16 cellular contexts compared by ENCODE assay signal in the genomic region with DNA sequence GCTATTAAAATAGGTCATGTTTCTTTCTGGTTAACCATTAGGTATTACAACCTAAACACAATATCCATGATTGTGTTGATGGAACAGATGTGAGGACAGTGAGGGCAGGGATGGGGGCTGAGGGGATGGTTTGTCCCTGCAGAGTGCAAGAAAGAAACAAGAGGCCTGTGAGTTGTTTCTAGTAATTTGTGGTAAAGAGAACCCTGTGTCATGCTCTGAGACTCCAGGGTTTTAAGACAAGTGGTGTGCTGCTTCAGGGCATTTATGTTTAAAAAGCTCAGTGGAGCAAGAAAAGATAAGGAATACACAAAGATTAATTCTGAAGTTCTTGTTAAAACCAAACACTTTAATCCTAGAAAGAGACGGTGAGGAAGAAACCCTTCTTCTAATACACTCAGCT.
DNase-seq lines count a peak whose midpoint lies in the region; ATAC-seq and TF ChIP-seq lines count a peak whose summit lies in the region.
"Had no signal": no experiment of that assay in that cellular context is flagged by ENCODE, and none has a peak within 500 bp of the region (broad histone marks: within the 10 kb centered on the region; RNA-seq: fewer than 3 reads in every experiment).

No MANE protein-coding gene starts in this region.

- H3K27me3 Mint-ChIP-seq in HFFc6 (ENCODE audit: insufficient read depth) (no peaks in the 10 kb centered on the region), endodermal cell (ENCODE audit: insufficient read depth) (no peaks in the 10 kb centered on the region), mesothelial cell of epicardium (ENCODE audit: low read depth) (no peaks in the 10 kb centered on the region)
- peaks cover 5% of the 10 kb centered on the region for H3K27me3 Mint-ChIP-seq in activated naive CD8-positive, alpha-beta T cell treated with anti-CD3 and anti-CD28 coated beads, Interleukin-2, amount 50 U/mL, for 24 hours
- H3K27me3 Mint-ChIP-seq: activated naive CD4-positive, alpha-beta T cell treated with anti-CD3 and anti-CD28 coated beads, Interleukin-2, amount 10 ng/mL, durations not matched to agents 7 days and 5 days had no signal

- H3K4me3 Mint-ChIP-seq in HFFc6 (no peak overlapping the region), endodermal cell (no peak overlapping the region), mesothelial cell of epicardium (no peak overlapping the region)
- H3K4me3 Mint-ChIP-seq in activated naive CD8-positive, alpha-beta T cell treated with anti-CD3 and anti-CD28 coated beads, Interleukin-2, amount 50 U/mL, for 24 hours: no peak overlapping the region
- H3K4me3 Mint-ChIP-seq: activated naive CD4-positive, alpha-beta T cell treated with anti-CD3 and anti-CD28 coated beads, Interleukin-2, amount 10 ng/mL, durations not matched to agents 7 days and 5 days; GM23338; memory B cell had no signal

- H3K9me3 ChIP-seq in endodermal cell (ENCODE audit: control insufficient read depth, low read length): no peaks in the 10 kb centered on the region
- H3K9me3 ChIP-seq: pancreas had no signal

- 100% methylated on average over 1 of the region's 1 CpG; no CpG with 5 or more reads in 1 of the 2 experiments for WGBS in endodermal cell (ENCODE audit: insufficient coverage in 1 of 2, insufficient read length in 1 of 2), 2 experiments

- no peak overlapping the region for H3K4me3 ChIP-seq in endodermal cell (ENCODE audit: low read length)
- H3K4me3 ChIP-seq: GM23338, pancreas had no signal

- H3K27ac ChIP-seq in endodermal cell (ENCODE audit: low read depth, low read length): peak overlapping the region; percentile 3
- H3K27ac ChIP-seq: pancreas, VCaP had no signal

- H3K9ac ChIP-seq in endodermal cell (ENCODE audit: extremely low read depth, low read length, poor library complexity, severe bottlenecking): no peak overlapping the region

- no peak for TF ChIP-seq CTCF in HFFc6 (IDR thresholded peaks at IDR 0.05)
- TF ChIP-seq CTCF in endodermal cell (conservative IDR thresholded peaks at IDR 0.05): no peak
- TF ChIP-seq CTCF in mesothelial cell of epicardium (IDR thresholded peaks at IDR 0.05; ENCODE audit: unreplicated experiment): no peak

- H3K36me3 Mint-ChIP-seq in HFFc6 (ENCODE audit: low read depth): no peaks in the 10 kb centered on the region
- no peaks in the 10 kb centered on the region for H3K36me3 Mint-ChIP-seq in endodermal cell (ENCODE audit: low read depth)
- no peaks in the 10 kb centered on the region for H3K36me3 Mint-ChIP-seq in mesothelial cell of epicardium
- H3K36me3 Mint-ChIP-seq in activated naive CD8-positive, alpha-beta T cell treated with anti-CD3 and anti-CD28 coated beads, Interleukin-2, amount 50 U/mL, for 24 hours (ENCODE audit: low read depth): no peaks in the 10 kb centered on the region
- H3K36me3 Mint-ChIP-seq: activated naive CD4-positive, alpha-beta T cell treated with anti-CD3 and anti-CD28 coated beads, Interleukin-2, amount 10 ng/mL, durations not matched to agents 7 days and 5 days; memory B cell had no signal

- H3K4me1 Mint-ChIP-seq in HFFc6 (ENCODE audit: low read depth): peaks cover 52% of the 10 kb centered on the region
- peaks cover 48% of the 10 kb centered on the region for H3K4me1 Mint-ChIP-seq in endodermal cell
- peaks cover 39% of the 10 kb centered on the region for H3K4me1 Mint-ChIP-seq in mesothelial cell of epicardium
- no peaks in the 10 kb centered on the region for H3K4me1 Mint-ChIP-seq in activated naive CD8-positive, alpha-beta T cell treated with anti-CD3 and anti-CD28 coated beads, Interleukin-2, amount 50 U/mL, for 24 hours
- H3K4me1 Mint-ChIP-seq: activated naive CD4-positive, alpha-beta T cell treated with anti-CD3 and anti-CD28 coated beads, Interleukin-2, amount 10 ng/mL, durations not matched to agents 7 days and 5 days; memory B cell had no signal

- H3K27ac Mint-ChIP-seq in HFFc6: peak overlapping the region; percentile 42; the same call in 1 of the 2 replicates
- no peak overlapping the region for H3K27ac Mint-ChIP-seq in endodermal cell
- H3K27ac Mint-ChIP-seq in mesothelial cell of epicardium: peak overlapping the region; percentile 36
- no peak overlapping the region for H3K27ac Mint-ChIP-seq in activated naive CD8-positive, alpha-beta T cell treated with anti-CD3 and anti-CD28 coated beads, Interleukin-2, amount 50 U/mL, for 24 hours
- H3K27ac Mint-ChIP-seq: activated naive CD4-positive, alpha-beta T cell treated with anti-CD3 and anti-CD28 coated beads, Interleukin-2, amount 10 ng/mL, durations not matched to agents 7 days and 5 days; GM23338; memory B cell had no signal

- DNase-seq in AG08396 (ENCODE audit: low spot score): peak; percentile 2
- DNase-seq in HFFc6: peak; percentile 4
- DNase-seq in endodermal cell: no peak
- no peak for DNase-seq in mesothelial cell of epicardium (ENCODE audit: low spot score in 2 of 2, unreplicated experiment in 2 of 2)
- DNase-seq in activated naive CD8-positive, alpha-beta T cell treated with anti-CD3 and anti-CD28 coated beads, Interleukin-2, amount 50 U/mL, for 24 hours: no peak
- no peak for DNase-seq in SK-N-DZ (ENCODE audit: low spot score)
- DNase-seq: activated naive CD4-positive, alpha-beta T cell treated with anti-CD3 and anti-CD28 coated beads, Interleukin-2, amount 10 ng/mL, durations not matched to agents 7 days and 5 days; NCI-H2029 treated with DMSO at 0.1 percent for 48 hours; stimulated activated CD8-positive, alpha-beta memory T cell treated with anti-CD3 and anti-CD28 coated beads, Interleukin-4, amount 100 ng/mL, for 48 hours; trophoblast cell had no signal

- H3K36me3 ChIP-seq in endodermal cell (ENCODE audit: control insufficient read depth, insufficient read depth, low read length): no peaks in the 10 kb centered on the region
- H3K36me3 ChIP-seq: pancreas had no signal

- H3K9me3 Mint-ChIP-seq in HFFc6 (no peaks in the 10 kb centered on the region), endodermal cell (no peaks in the 10 kb centered on the region), mesothelial cell of epicardium (no peaks in the 10 kb centered on the region)
- H3K9me3 Mint-ChIP-seq in activated naive CD8-positive, alpha-beta T cell treated with anti-CD3 and anti-CD28 coated beads, Interleukin-2, amount 50 U/mL, for 24 hours: no peaks in the 10 kb centered on the region
- H3K9me3 Mint-ChIP-seq: activated naive CD4-positive, alpha-beta T cell treated with anti-CD3 and anti-CD28 coated beads, Interleukin-2, amount 10 ng/mL, durations not matched to agents 7 days and 5 days; GM23338; memory B cell had no signal

- ATAC-seq in activated naive CD8-positive, alpha-beta T cell treated with anti-CD3 and anti-CD28 coated beads, Interleukin-2, amount 50 U/mL, for 24 hours: no peak
- no peak for ATAC-seq in GM18861 (IDR thresholded peaks at IDR 0.05; ENCODE audit: unreplicated experiment)
- ATAC-seq in HG02973 (IDR thresholded peaks at IDR 0.05; ENCODE audit: unreplicated experiment): no peak
- ATAC-seq: GM23338 had no signal

- H3K4me1 ChIP-seq in endodermal cell (ENCODE audit: control insufficient read depth, insufficient read depth, low read length): peaks cover 19% of the 10 kb centered on the region

- H3K27me3 ChIP-seq in endodermal cell (ENCODE audit: control insufficient read depth, insufficient read depth, low read length, poor library complexity, severe bottlenecking): no peaks in the 10 kb centered on the region
- H3K27me3 ChIP-seq: pancreas had no signal

Comparison
In these comparisons a context has a peak if more than half of its experiments do, and no peak if none do; other contexts are left out.
1. DNase-seq: peak in AG08396 (single experiment) and HFFc6 (single experiment); none in endodermal cell (single experiment), mesothelial cell of epicardium (0 of 2), activated naive CD8-positive, alpha-beta T cell treated with anti-CD3 and anti-CD28 coated beads, Interleukin-2, amount 50 U/mL, for 24 hours (single experiment) and SK-N-DZ (single experiment).
2. H3K27ac Mint-ChIP-seq: peak in HFFc6 (single experiment) and mesothelial cell of epicardium (single experiment); none in endodermal cell (single experiment) and activated naive CD8-positive, alpha-beta T cell treated with anti-CD3 and anti-CD28 coated beads, Interleukin-2, amount 50 U/mL, for 24 hours (single experiment).